In genomic region chr4:128287871-128288688, GRCh38 we compare ENCODE assay signal across 1 cellular context.
TF ChIP-seq lines count a peak whose summit lies in the region.

No MANE protein-coding gene starts in this region.

TF ChIP-seq in HepG2, 621 proteins besides CTCF, POLR2A, EP300 and RAD21 (continued from another document and continues in another):
- TF ChIP-seq TRIM22 (IDR thresholded peaks at IDR 0.05) (no peak), ZBTB40 (IDR thresholded peaks at IDR 0.05) (no peak), ZBTB40 (CRISPR knock-in tag; IDR thresholded peaks at IDR 0.05) (peak; percentile 91), POGK (CRISPR knock-in tag; conservative IDR thresholded peaks at IDR 0.05) (peak; percentile 98), HCFC1 (IDR thresholded peaks at IDR 0.05; ENCODE audit: low read depth, low read length) (0 out of 2 replicates have a peak, but pooled peaks have one; percentile 1), CENPX (CRISPR knock-in tag; IDR thresholded peaks at IDR 0.05) (no peak), HDAC6 (IDR thresholded peaks at IDR 0.05; ENCODE audit: low read depth, low read length) (no peak), CENPT (CRISPR knock-in tag; IDR thresholded peaks at IDR 0.05; ENCODE audit: low read depth) (peak; percentile 99), WIZ (CRISPR knock-in tag; IDR thresholded peaks at IDR 0.05) (peak; percentile 53; the same call in 1 of the 2 replicates), RBM39 (IDR thresholded peaks at IDR 0.05; ENCODE audit: low read depth, low read length, poor library complexity, severe bottlenecking) (peak; percentile 52), IRF1 (CRISPR knock-in tag; IDR thresholded peaks at IDR 0.05; ENCODE audit: low read depth) (peak; percentile 87; the same call in 1 of the 2 replicates), NFKB2 (CRISPR knock-in tag; IDR thresholded peaks at IDR 0.05; ENCODE audit: borderline replicate concordance) (peak; percentile 99), ZNF232 (CRISPR knock-in tag; IDR thresholded peaks at IDR 0.05; ENCODE audit: borderline replicate concordance) (peak; percentile 95), ZNF720 (CRISPR knock-in tag; IDR thresholded peaks at IDR 0.05) (0 out of 2 replicates have a peak, but pooled peaks have one; percentile 56), ZNF772 (CRISPR knock-in tag; IDR thresholded peaks at IDR 0.05) (peak; percentile 99), SRSF4 (IDR thresholded peaks at IDR 0.05; ENCODE audit: low read depth, low read length, poor library complexity, severe bottlenecking) (no peak), ZZZ3 (CRISPR knock-in tag; IDR thresholded peaks at IDR 0.05; ENCODE audit: borderline replicate concordance) (0 out of 2 replicates have a peak, but pooled peaks have one; percentile 71), ZNF75D (CRISPR knock-in tag; IDR thresholded peaks at IDR 0.05; ENCODE audit: borderline replicate concordance) (no peak), TFDP2 (CRISPR knock-in tag; IDR thresholded peaks at IDR 0.05) (peak; percentile 98), NFAT5 (CRISPR knock-in tag; IDR thresholded peaks at IDR 0.05) (peak; percentile 93; the same call in 1 of the 2 replicates), ZNF839 (CRISPR knock-in tag; IDR thresholded peaks at IDR 0.05; ENCODE audit: borderline replicate concordance) (peak; percentile 90; the same call in 1 of the 2 replicates), MED13 (CRISPR knock-in tag; IDR thresholded peaks at IDR 0.05) (peak; percentile 90; the same call in 1 of the 2 replicates), ZNF530 (CRISPR knock-in tag; IDR thresholded peaks at IDR 0.05; ENCODE audit: low read depth) (no peak), ZNF263 (CRISPR knock-in tag; IDR thresholded peaks at IDR 0.05) (peak; percentile 78), AHR (CRISPR knock-in tag; IDR thresholded peaks at IDR 0.05) (peak; percentile 97), ZNF280B (CRISPR knock-in tag; IDR thresholded peaks at IDR 0.05; ENCODE audit: borderline replicate concordance) (peak; percentile 100), TMF1 (CRISPR knock-in tag; IDR thresholded peaks at IDR 0.05; ENCODE audit: low read depth) (peak; percentile 93), ZBTB38 (CRISPR knock-in tag; IDR thresholded peaks at IDR 0.05) (peak; percentile 73), SMC3 (IDR thresholded peaks at IDR 0.05; ENCODE audit: low read length) (no peak; the same call in 1 of the 2 replicates), KDM2A (CRISPR knock-in tag; IDR thresholded peaks at IDR 0.05; ENCODE audit: borderline replicate concordance, low read depth) (peak; percentile 96), KAT8 (CRISPR knock-in tag; IDR thresholded peaks at IDR 0.05) (peak; percentile 93), NR1H2 (CRISPR knock-in tag; IDR thresholded peaks at IDR 0.05; ENCODE audit: borderline replicate concordance, low read depth) (peak; percentile 75; the same call in 1 of the 2 replicates), PTBP1 (IDR thresholded peaks at IDR 0.05; ENCODE audit: low read depth, low read length, poor library complexity, severe bottlenecking) (no peak), MIER3 (CRISPR knock-in tag; IDR thresholded peaks at IDR 0.05; ENCODE audit: borderline replicate concordance) (peak; percentile 90), AKAP8 (CRISPR knock-in tag; IDR thresholded peaks at IDR 0.05) (no peak)
